23 cellular contexts compared by ENCODE assay signal in genomic region chr2:203030545-203030944, GRCh38.
"Had no signal": no experiment of that assay in that cellular context is flagged by ENCODE, and none has a peak within 500 bp of the region (broad histone marks: within the 10 kb centered on the region; RNA-seq: fewer than 3 reads in every experiment).

No MANE protein-coding gene starts in this region.

- H3K4me1 ChIP-seq: neural progenitor cell, parathyroid adenoma, psoas muscle had no signal

- H3K4me3 ChIP-seq: neural progenitor cell, ovary, psoas muscle, right lobe of liver, sigmoid colon, stomach, thoracic aorta, thyroid gland, tibial nerve, vagina had no signal

- H3K36me3 ChIP-seq: neural progenitor cell, ovary, right lobe of liver, sigmoid colon, thoracic aorta, vagina had no signal

- ATAC-seq: natural killer cell; psoas muscle; right cardiac atrium; right lobe of liver; stimulated activated effector memory CD8-positive, alpha-beta T cell treated with anti-CD3 and anti-CD28 coated beads, Interleukin-12 subunit alpha, Interleukin-12 subunit beta, amount 100 ng/mL, for 72 hours; stimulated activated naive B cell treated with anti-CD40 and anti-IgM and Interleukin-4, amounts not matched to agents 10 μg/mL and 1 μg/mL and 100 μg/mL, for 72 hours had no signal

- DNase-seq: natural killer cell; occipital lobe; ovary; posterior cingulate gyrus; psoas muscle; right cardiac atrium; right lobe of liver; sigmoid colon; small intestine; stimulated activated CD4-positive, alpha-beta T cell treated with anti-CD3 and anti-CD28 coated beads, Interleukin-15, amount 100 ng/mL, for 24 hours; stimulated activated CD4-positive, alpha-beta T cell treated with anti-CD3 and anti-CD28 coated beads, Interleukin-2, amount 100 ng/mL, for 24 hours; stimulated activated CD4-positive, alpha-beta T cell treated with anti-CD3 and anti-CD28 coated beads, Interleukin-2, amount 100 ng/mL, for 48 hours; stimulated activated CD4-positive, alpha-beta T cell treated with anti-CD3 and anti-CD28 coated beads, Interleukin-4, amount 100 ng/mL, for 24 hours; stimulated activated naive B cell treated with anti-CD40 and anti-IgM and Interleukin-4, amounts not matched to agents 10 μg/mL and 1 μg/mL and 100 μg/mL, for 72 hours; stimulated activated naive CD4-positive, alpha-beta T cell treated with Interleukin-2 at 50 U/mL for 16 hours; stomach; thyroid gland had no signal

- H3K9me3 ChIP-seq: ovary, psoas muscle, right lobe of liver, sigmoid colon, stomach, thoracic aorta, thyroid gland, tibial nerve, vagina had no signal

- H3K27me3 ChIP-seq: neural progenitor cell, ovary, right lobe of liver, sigmoid colon, stomach, thyroid gland, tibial nerve, vagina had no signal

- H3K27ac ChIP-seq: neural progenitor cell, ovary, parathyroid adenoma, psoas muscle, right lobe of liver, sigmoid colon, thyroid gland, tibial nerve, vagina had no signal
